Comparison of ENCODE assay signal across 8 cellular contexts in the genomic region with DNA sequence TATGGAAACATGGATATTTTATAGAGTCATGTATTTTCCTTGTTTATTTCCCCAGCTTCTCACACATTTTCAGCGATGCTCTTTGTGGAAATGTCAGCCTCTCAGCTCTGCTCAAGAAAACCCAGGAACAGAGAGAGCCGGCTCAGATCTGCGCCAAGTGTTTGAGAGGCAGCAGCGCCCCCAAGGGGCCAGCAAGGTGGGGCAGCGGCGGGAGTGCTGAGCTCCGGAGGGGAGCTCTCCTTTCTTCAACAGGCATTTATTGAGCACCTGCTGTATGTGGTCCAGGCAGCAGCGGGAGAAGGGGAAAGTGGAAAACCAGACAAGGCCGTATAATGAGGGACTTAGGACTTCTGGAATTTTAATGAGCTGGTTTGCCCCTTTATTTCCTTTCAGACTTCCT.
DNase-seq lines count a peak whose midpoint lies in the region; ATAC-seq and TF ChIP-seq lines count a peak whose summit lies in the region.

No MANE protein-coding gene starts in this region.

- no peaks in the 10 kb centered on the region for H3K9me3 ChIP-seq in heart left ventricle

- H3K4me1 ChIP-seq in heart left ventricle = no peaks in the 10 kb centered on the region

- no peaks in the 10 kb centered on the region for H3K9me3 Mint-ChIP-seq in central memory CD8-positive, alpha-beta T cell

- H3K36me3 Mint-ChIP-seq in central memory CD8-positive, alpha-beta T cell (ENCODE audit: insufficient read depth) = peaks cover 1% of the 10 kb centered on the region

- TF ChIP-seq CTCF in GM12875 (IDR thresholded peaks at IDR 0.05; ENCODE audit: borderline replicate concordance, insufficient read depth, low read depth, low read length) (peak; percentile 64), heart left ventricle (IDR thresholded peaks at IDR 0.05) (peak in 5 of 12 donors; percentile 12 to 43 (median 27))

- no peak for TF ChIP-seq POLR2A in heart left ventricle (IDR thresholded peaks at IDR 0.05)

- H3K36me3 ChIP-seq in heart left ventricle = no peaks in the 10 kb centered on the region

- H3K27me3 Mint-ChIP-seq in central memory CD8-positive, alpha-beta T cell = peaks cover 9% of the 10 kb centered on the region

- peak in 4 of 5 experiments; percentile 3 to 79 (median 20) for DNase-seq in T-helper 2 cell
- peak in 1 of 2 donors; percentile 11 for DNase-seq in central memory CD8-positive, alpha-beta T cell (ENCODE audit: low spot score in 2 of 2)
- peak; percentile 33 to 68 for DNase-seq in stimulated activated CD4-positive, alpha-beta T cell treated with anti-CD3 and anti-CD28 coated beads, Interleukin-2, amount 100 ng/mL, for 24 hours
- DNase-seq in HPDE6-E6E7 (ENCODE audit: extremely low spot score) = no peak
- no peak for DNase-seq in heart left ventricle
- no peak for DNase-seq in NOMO-1 (lab: John Stamatoyannopoulos, UW; ENCODE audit: unreplicated experiment in 2 of 2)

- peaks cover 7% of the 10 kb centered on the region for H3K4me1 Mint-ChIP-seq in central memory CD8-positive, alpha-beta T cell

- peaks cover 0 to 5% (median 0%) of the 10 kb centered on the region in 9 donors for H3K27me3 ChIP-seq in heart left ventricle

- intact Hi-C loops in heart left ventricle (cut with DNase I) = no loop called here

- H3K4me3 ChIP-seq in GM12875 (ENCODE audit: low read depth, low read length) = no peak overlapping the region
- H3K4me3 ChIP-seq in heart left ventricle = no peak overlapping the region

- 15 to 22% (median 18%) methylated on average over 9 of the region's 9 CpGs for whole genome bisulfite sequencing in heart left ventricle, 4 donors

- no peak for ATAC-seq in central memory CD8-positive, alpha-beta T cell (replicated peaks; ENCODE audit: extremely low read depth, poor library complexity, severe bottlenecking)
- ATAC-seq in heart left ventricle (no peak), GM19324 (IDR thresholded peaks at IDR 0.05; ENCODE audit: low FRiP score, unreplicated experiment) (no peak)

- no peak overlapping the region for H3K4me3 Mint-ChIP-seq in central memory CD8-positive, alpha-beta T cell

- H3K27ac Mint-ChIP-seq in central memory CD8-positive, alpha-beta T cell (ENCODE audit: low read depth) = peak overlapping the region; percentile 63

- no peak overlapping the region for H3K27ac ChIP-seq in heart left ventricle

Comparison
In these comparisons a context has a peak if more than half of its experiments do, and no peak if none do; other contexts are left out.
1. DNase-seq: peak in T-helper 2 cell (4 of 5) and stimulated activated CD4-positive, alpha-beta T cell treated with anti-CD3 and anti-CD28 coated beads, Interleukin-2, amount 100 ng/mL, for 24 hours (2 of 2); none in HPDE6-E6E7 (single experiment), heart left ventricle (0 of 5) and NOMO-1 (0 of 2).